In the genomic region with DNA sequence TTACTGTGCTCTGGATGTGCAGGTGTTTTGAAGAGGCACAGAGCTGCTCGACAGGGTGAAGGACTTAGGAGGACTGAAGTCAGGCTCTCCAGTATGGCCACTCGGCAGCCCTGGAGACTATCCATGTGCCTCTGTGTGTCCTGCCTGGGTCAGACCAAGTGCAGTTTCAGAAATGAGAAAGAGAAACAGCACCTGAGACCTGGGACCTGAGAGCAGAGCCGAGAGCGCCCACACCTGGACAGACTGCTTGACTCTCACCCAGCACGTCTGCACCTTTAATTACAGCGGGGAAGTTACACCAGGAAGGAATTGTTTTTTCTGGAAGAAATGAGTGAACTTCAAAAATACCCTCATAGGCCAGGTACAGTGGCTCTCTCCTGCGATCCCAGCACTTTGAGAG, we compare ENCODE assay signal across 17 cellular contexts. TPM values are rescaled to one million over a fixed set of nuclear protein-coding genes. Genes with fewer than 3 reads are reported as not detected.
DNase-seq lines count a peak whose midpoint lies in the region; ATAC-seq, FAIRE-seq and TF ChIP-seq lines count a peak whose summit lies in the region.
"Had no signal": no experiment of that assay in that cellular context is flagged by ENCODE, and none has a peak within 500 bp of the region (broad histone marks: within the 10 kb centered on the region; RNA-seq: fewer than 3 reads in every experiment).

No MANE protein-coding gene starts in this region.

- DNase-seq in IMR-90 (no peak), PC-3 (no peak), kidney (peak; percentile 11), right atrium auricular region (ENCODE audit: low spot score) (no peak), NCI-H1048 (lab: John Stamatoyannopoulos, UW) (no peak)
- DNase-seq: 8988T; Calu3; CD4-positive, alpha-beta T cell; DMS 273 treated with DMSO at 0.1 percent for 48 hours; KBM-7 had no signal

- H3K4me1 ChIP-seq in IMR-90 (ENCODE audit: control insufficient read depth, insufficient read depth, low read length) = peaks cover 13% of the 10 kb centered on the region
- no peaks in the 10 kb centered on the region for H3K4me1 ChIP-seq in PC-3 (ENCODE audit: insufficient read depth, low read length)
- H3K4me1 ChIP-seq in kidney (ENCODE audit: control insufficient read depth in 1 of 2, insufficient read depth in 1 of 2, low read depth in 1 of 2, low read length in 2 of 2) = no peaks in the 10 kb centered on the region
- peaks cover 0 to 9% of the 10 kb centered on the region in 2 donors for H3K4me1 ChIP-seq in right atrium auricular region

- peak overlapping the region; percentile 79 for H3K14ac ChIP-seq in IMR-90 (replicated peaks; ENCODE audit: low read depth, low read length)

- peak overlapping the region; percentile 99 for H2BK120ac ChIP-seq in IMR-90 (ENCODE audit: low read depth, low read length)

- H4K8ac ChIP-seq in IMR-90 (ENCODE audit: low read depth in 2 of 2, low read length in 2 of 2) = peak overlapping the region; percentile 91 to 95

- H3K27ac ChIP-seq in 22Rv1 (no peak overlapping the region), IMR-90 (ENCODE audit: insufficient read depth, low read length) (peak overlapping the region; percentile 74), PC-3 (ENCODE audit: low read length) (no peak overlapping the region), kidney (ENCODE audit: low read depth in 2 of 2, low read length in 2 of 2) (no peak overlapping the region), right atrium auricular region (no peak overlapping the region)
- H3K27ac ChIP-seq: BLaER1 treated with 17β-estradiol and CSF1 and Interleukin-3, amounts not matched to agents 10 nM and 100 nM; HL-60 had no signal

- peak overlapping the region; percentile 100 for H2AK5ac ChIP-seq in IMR-90 (ENCODE audit: low read depth, low read length)

- H3K27me3 ChIP-seq in IMR-90 (ENCODE audit: control insufficient read depth, insufficient read depth, low read length) (no peaks in the 10 kb centered on the region), PC-3 (ENCODE audit: low read length) (no peaks in the 10 kb centered on the region), right atrium auricular region (no peaks in the 10 kb centered on the region)
- H3K27me3 ChIP-seq: BLaER1 treated with 17β-estradiol and CSF1 and Interleukin-3, amounts not matched to agents 10 nM and 100 nM had no signal

- peak overlapping the region; percentile 86 for H2BK5ac ChIP-seq in IMR-90 (ENCODE audit: low read depth, low read length, poor library complexity, severe bottlenecking)

- peak overlapping the region; percentile 100 for H2BK15ac ChIP-seq in IMR-90 (ENCODE audit: low read depth, low read length)

- CTCF ChIA-PET in IMR-90 (lab: Yijun Ruan, JAX) = interaction anchor here (1.3 kb wide), 1 partner anchor 366 kb away, joined by 4 read pairs; no protein-coding TSS in a partner anchor
- CTCF ChIA-PET in PC-3 (lab: Charles Lee) = interaction anchor here (0.9 kb wide), 1 partner anchor 42 kb away, joined by 3 read pairs; no protein-coding TSS in a partner anchor

- TF ChIP-seq CTCF in 22Rv1 (IDR thresholded peaks at IDR 0.05) (peak; percentile 6; the same call in 1 of the 2 replicates), IMR-90 (conservative IDR thresholded peaks at IDR 0.05; ENCODE audit: low read depth, low read length) (no peak), PC-3 (conservative IDR thresholded peaks at IDR 0.05; ENCODE audit: low read depth, low read length) (peak; percentile 20; the same call in 1 of the 2 replicates), kidney (IDR thresholded peaks at IDR 0.05; ENCODE audit: borderline replicate concordance, extremely low read depth, insufficient read depth) (no peak), right atrium auricular region (IDR thresholded peaks at IDR 0.05) (no peak)

- H3K4me3 ChIP-seq in IMR-90 (ENCODE audit: insufficient read depth, low read depth, low read length) (no peak overlapping the region), PC-3 (ENCODE audit: low read length) (no peak overlapping the region), kidney (ENCODE audit: low read length in 2 of 2) (no peak overlapping the region), right atrium auricular region (no peak overlapping the region)
- H3K4me3 ChIP-seq: BLaER1 treated with 17β-estradiol and CSF1 and Interleukin-3, amounts not matched to agents 10 nM and 100 nM had no signal

- H4K91ac ChIP-seq in IMR-90 (ENCODE audit: insufficient read depth, low read depth, low read length) = peak overlapping the region; percentile 100

- H2AFZ ChIP-seq in IMR-90 (replicated peaks; ENCODE audit: low read length, poor library complexity) (peak overlapping the region; percentile 68), PC-3 (ENCODE audit: low read length) (no peak overlapping the region)

- H3K9me3 ChIP-seq in IMR-90 (ENCODE audit: control insufficient read depth, insufficient read depth, low read length) (no peaks in the 10 kb centered on the region), PC-3 (ENCODE audit: low read length) (no peaks in the 10 kb centered on the region), kidney (ENCODE audit: control insufficient read depth in 1 of 2, low read length in 2 of 2) (no peaks in the 10 kb centered on the region), right atrium auricular region (no peaks in the 10 kb centered on the region)

- H3K4me2 ChIP-seq in IMR-90 (ENCODE audit: low read depth, low read length) (no peak overlapping the region), PC-3 (ENCODE audit: low read length) (no peak overlapping the region)
- H3K4me2 ChIP-seq: BLaER1 treated with 17β-estradiol and CSF1 and Interleukin-3, amounts not matched to agents 10 nM and 100 nM had no signal

- H2AK9ac ChIP-seq in IMR-90 (replicated peaks; ENCODE audit: low read depth, low read length, poor library complexity) = peak overlapping the region; percentile 98

- peak overlapping the region; percentile 98 for H3K4ac ChIP-seq in IMR-90 (ENCODE audit: low read depth, low read length)

- TF ChIP-seq POLR2A in IMR-90 (IDR thresholded peaks at IDR 0.05; ENCODE audit: low read depth, low read length) = no peak

- POLR2A ChIA-PET in IMR-90 (lab: Charles Lee; ENCODE audit: unreplicated experiment) (no interaction called here), PC-3 (lab: Charles Lee; ENCODE audit: unreplicated experiment) (no interaction called here)

- no peak for TF ChIP-seq RAD21 in IMR-90 (IDR thresholded peaks at IDR 0.05; ENCODE audit: low read length)

- dilution Hi-C loops in IMR-90 (cut with HindIII; ENCODE audit: low sequenced_read_pairs, unreplicated experiment) = no loop called here

- H4K5ac ChIP-seq in IMR-90 (ENCODE audit: low read depth, low read length) = peak overlapping the region; percentile 94

- in situ Hi-C loops in IMR-90 (cut with MboI; ENCODE audit: low sequenced_read_pairs) = loop anchor here (10.0 kb wide), 1 partner anchor 357 kb away; no protein-coding TSS in a partner anchor

- peak overlapping the region; percentile 94 for H3K18ac ChIP-seq in IMR-90 (ENCODE audit: low read depth, low read length)

- H4K20me1 ChIP-seq in IMR-90 (ENCODE audit: insufficient read depth, low read length) = no peaks in the 10 kb centered on the region
- H4K20me1 ChIP-seq in PC-3 (ENCODE audit: low read length) = no peaks in the 10 kb centered on the region
- H4K20me1 ChIP-seq: BLaER1 treated with 17β-estradiol and CSF1 and Interleukin-3, amounts not matched to agents 10 nM and 100 nM had no signal

- H3K9ac ChIP-seq in IMR-90 (ENCODE audit: low read depth, low read length) (peak overlapping the region; percentile 5; the same call in 1 of the 2 replicates), PC-3 (ENCODE audit: low read length) (no peak overlapping the region), kidney (ENCODE audit: low read length in 2 of 2) (no peak overlapping the region)
- H3K9ac ChIP-seq: BLaER1 treated with 17β-estradiol and CSF1 and Interleukin-3, amounts not matched to agents 10 nM and 100 nM had no signal

- H3K36me3 ChIP-seq in IMR-90 (ENCODE audit: control insufficient read depth, insufficient read depth, low read length) (no peaks in the 10 kb centered on the region), PC-3 (ENCODE audit: low read depth, low read length) (no peaks in the 10 kb centered on the region), kidney (ENCODE audit: control insufficient read depth in 1 of 2, insufficient read depth in 2 of 2, low read length in 2 of 2) (no peaks in the 10 kb centered on the region), right atrium auricular region (no peaks in the 10 kb centered on the region)

- peaks cover 14% of the 10 kb centered on the region for H3K9me1 ChIP-seq in IMR-90 (ENCODE audit: insufficient read depth, low read length)

- H3K79me1 ChIP-seq in IMR-90 (ENCODE audit: low read depth in 1 of 2, low read length in 2 of 2) = no peaks in the 10 kb centered on the region; a peak in 1 of 4 replicates

- BruUV-seq in IMR-90 (replicated peaks; lab: Mats Ljungman, UMichigan) = no TSS peak
- BruUV-seq in PC-3 (replicated peaks; lab: Mats Ljungman, UMichigan) = no TSS peak

- no peaks in the 10 kb centered on the region for H3F3A ChIP-seq in PC-3 (ENCODE audit: low read length, unreplicated experiment)

- no peaks in the 10 kb centered on the region for H3K9me2 ChIP-seq in PC-3 (replicated peaks; ENCODE audit: low read length)

- peak overlapping the region; percentile 21; the same call in 1 of the 2 replicates for H3K56ac ChIP-seq in IMR-90 (ENCODE audit: extremely low read depth, insufficient read depth, low read length)

- WGBS in IMR-90 (ENCODE audit: extremely low coverage in 2 of 2, insufficient read length in 1 of 2), 2 experiments = 100% methylated on average over 2 of the region's 7 CpGs; no CpG with 5 or more reads in 1 of the 2 experiments

- intact Hi-C loops in IMR-90 (cut with micrococcal nuclease) (loop anchor here (5.0 kb wide), 4 partner anchors 40 to 630 kb away; no protein-coding TSS in a partner anchor), PC-3 (cut with micrococcal nuclease) (no loop called here), kidney (cut with DNase I) (no loop called here)

- ATAC-seq in IMR-90 (ENCODE audit: low read depth) = no peak
- ATAC-seq in PC-3 = no peak
- ATAC-seq in GM19035 (IDR thresholded peaks at IDR 0.05; ENCODE audit: unreplicated experiment) = no peak
- no peak for ATAC-seq in HG02678 (IDR thresholded peaks at IDR 0.05; ENCODE audit: unreplicated experiment)
- ATAC-seq: HCT116 had no signal

- no peak for FAIRE-seq in kidney (lab: Jason Lieb, UNC)
- FAIRE-seq: GM18507 had no signal

- peak overlapping the region; percentile 98 for H2BK20ac ChIP-seq in IMR-90 (ENCODE audit: low read depth, low read length)

- H3K23ac ChIP-seq in IMR-90 (ENCODE audit: low read depth, low read length) = peak overlapping the region; percentile 81; the same call in 1 of the 2 replicates

- H3K79me2 ChIP-seq in PC-3 (ENCODE audit: low read length) = no peaks in the 10 kb centered on the region

TF ChIP-seq in IMR-90, 13 proteins besides CTCF, POLR2A, EP300 and RAD21 (continues in another document):
- TF ChIP-seq NFE2L2 (IDR thresholded peaks at IDR 0.05; ENCODE audit: low read depth, low read length) (no peak), CEBPB (IDR thresholded peaks at IDR 0.05; ENCODE audit: low read depth, low read length) (no peak)

RNA-seq across cellular contexts. Expression of gene COL6A1, which starts 59.7 kb away (rescaled TPM):
- total RNA-seq in IMR-90 (2012; rRNA removed) (173 and 186 TPM in 2 replicates), PC-3 (2014; rRNA removed) (487 and 628 TPM in 2 replicates), kidney (127 TPM), right atrium auricular region (100 to 1,000 TPM; 201 to 278 TPM)
- polyA plus RNA-seq in IMR-90 (2012; rRNA removed) (1,556 and 1,578 TPM in 2 replicates), kidney (ENCODE audit: insufficient read depth, low read depth, low replicate concordance) (112 TPM)
- 1,992 and 3,331 TPM in 2 replicates for polyA plus RNA-seq in IMR-90 (2012; cell fraction: cytosol; rRNA removed)
- polyA plus RNA-seq in IMR-90 (2012; cell fraction: nucleus; rRNA removed; ENCODE audit: low replicate concordance) = 5,237 and 11,886 TPM in 2 replicates

Comparison
In these comparisons a context has a peak if more than half of its experiments do, and no peak if none do; other contexts are left out.
1. CTCF ChIP-seq: peak in 22Rv1 (single experiment) and PC-3 (single experiment); none in IMR-90 (single experiment), kidney (single experiment) and right atrium auricular region (0 of 2).